In genomic region chr6:17032595-17033591, GRCh38 we compare ENCODE assay signal across 11 cellular contexts.
A peak's percentile ranks its signal among the peaks of the same experiment; 100 is the strongest.
DNase-seq lines count a peak whose midpoint lies in the region; ATAC-seq, FAIRE-seq and TF ChIP-seq lines count a peak whose summit lies in the region.
"Had no signal": no experiment of that assay in that cellular context is flagged by ENCODE, and none has a peak within 500 bp of the region (broad histone marks: within the 10 kb centered on the region; RNA-seq: fewer than 3 reads in every experiment).

No MANE protein-coding gene starts in this region.

- H3K27ac ChIP-seq in PC-3 (ENCODE audit: low read length) = peak overlapping the region; percentile 87
- H3K27ac ChIP-seq: parathyroid adenoma had no signal

- peak overlapping the region; percentile 59 for H2AFZ ChIP-seq in PC-3 (ENCODE audit: low read length)
- H2AFZ ChIP-seq: parathyroid adenoma had no signal

- peak; percentile 91 for ATAC-seq in PC-3
- peak; percentile 68 for ATAC-seq in esophagus mucosa
- ATAC-seq in GM21786 (IDR thresholded peaks at IDR 0.05; ENCODE audit: unreplicated experiment) = no peak
- no peak for ATAC-seq in T-cell (replicated peaks in 1 of 4)

- H3K27me3 Mint-ChIP-seq in nephron (ENCODE audit: low read depth) = peaks cover 4% of the 10 kb centered on the region
- H3K27me3 Mint-ChIP-seq in T-cell = peaks cover 10 to 13% of the 10 kb centered on the region in 2 donors

- TF ChIP-seq CTCF in PC-3 (conservative IDR thresholded peaks at IDR 0.05; ENCODE audit: low read depth, low read length) (no peak), nephron (IDR thresholded peaks at IDR 0.05; ENCODE audit: unreplicated experiment in 3 of 3) (no peak)

- no peaks in the 10 kb centered on the region for H3K79me2 ChIP-seq in PC-3 (ENCODE audit: low read length)
- H3K79me2 ChIP-seq: parathyroid adenoma had no signal

- TF ChIP-seq POLR2A in GM12892 (IDR thresholded peaks at IDR 0.05; ENCODE audit: low read depth, low read length) = no peak

- H3K4me3 Mint-ChIP-seq in nephron (peak overlapping the region in 2 of 3 experiments; percentile 8 to 68), T-cell (no peak overlapping the region)

- H3F3A ChIP-seq in PC-3 (ENCODE audit: low read length, unreplicated experiment) = no peaks in the 10 kb centered on the region

- H3K9me3 Mint-ChIP-seq in nephron = no peaks in the 10 kb centered on the region
- H3K9me3 Mint-ChIP-seq in T-cell = peaks cover 0 to 4% (median 0%) of the 10 kb centered on the region in 3 donors

- no peaks in the 10 kb centered on the region for H3K9me2 ChIP-seq in PC-3 (replicated peaks; ENCODE audit: low read length)

- no peaks in the 10 kb centered on the region for H4K20me1 ChIP-seq in PC-3 (ENCODE audit: low read length)

- intact Hi-C loops in PC-3 (cut with micrococcal nuclease) = no loop called here

- no peaks in the 10 kb centered on the region for H3K36me3 ChIP-seq in PC-3 (ENCODE audit: low read depth, low read length)

- peak overlapping the region; percentile 77 for H3K4me2 ChIP-seq in PC-3 (ENCODE audit: low read length)

- BruUV-seq in PC-3 (replicated peaks; lab: Mats Ljungman, UMichigan) = TSS peak; percentile 90

- H3K27me3 ChIP-seq in PC-3 (ENCODE audit: low read length) = no peaks in the 10 kb centered on the region

- DNase-seq in AG08395 (ENCODE audit: low spot score) (peak; percentile 88), PC-3 (peak; percentile 91), GM12892 (ENCODE audit: insufficient read length) (no peak), T-cell (no peak)
- DNase-seq in stimulated activated naive CD4-positive, alpha-beta T cell (lab: John Stamatoyannopoulos, UW) = no peak
- DNase-seq: activated CD4-positive, alpha-beta T cell treated with anti-CD3 and anti-CD28 coated beads, Interleukin-2, amount 50 U/mL, for 48 hours; DMS79 treated with DMSO at 0.1 percent for 48 hours had no signal

- H3K27ac Mint-ChIP-seq in nephron = peak overlapping the region; percentile 37 to 95 (median 91)
- H3K27ac Mint-ChIP-seq in T-cell = no peak overlapping the region

- H3K4me3 ChIP-seq in PC-3 (ENCODE audit: low read length) = peak overlapping the region; percentile 49

- POLR2A ChIA-PET in PC-3 (lab: Charles Lee; ENCODE audit: unreplicated experiment) (no interaction called here), T-cell (lab: Charles Lee) (no interaction called here)

- H3K4me1 ChIP-seq in PC-3 (ENCODE audit: insufficient read depth, low read length) = peaks cover 22% of the 10 kb centered on the region
- H3K4me1 ChIP-seq: parathyroid adenoma had no signal

- H3K4me1 Mint-ChIP-seq in nephron = peaks cover 36% of the 10 kb centered on the region
- H3K4me1 Mint-ChIP-seq in T-cell = no peaks in the 10 kb centered on the region

- H3K9ac ChIP-seq in PC-3 (ENCODE audit: low read length) = peak overlapping the region; percentile 65
- H3K9ac ChIP-seq: parathyroid adenoma had no signal

- no peak for FAIRE-seq in GM12892 (lab: Jason Lieb, UNC)

- H3K36me3 Mint-ChIP-seq in nephron (ENCODE audit: low read depth) (no peaks in the 10 kb centered on the region), T-cell (no peaks in the 10 kb centered on the region)

- CTCF ChIA-PET in PC-3 (lab: Charles Lee) = interaction anchor here (0.7 to 1.6 kb wide), 2 partner anchors 20 to 53 kb away, joined by 4 to 6 read pairs; no protein-coding TSS in a partner anchor
- CTCF ChIA-PET in T-cell (lab: Charles Lee) = no interaction called here

- H3K9me3 ChIP-seq in PC-3 (ENCODE audit: low read length) = no peaks in the 10 kb centered on the region

Comparison
In these comparisons a context has a peak if more than half of its experiments do, and no peak if none do; other contexts are left out.
1. DNase-seq: peak in AG08395 (single experiment) and PC-3 (single experiment); none in stimulated activated naive CD4-positive, alpha-beta T cell (0 of 6), GM12892 (single experiment) and T-cell (0 of 34).
2. ATAC-seq: peak in PC-3 (single experiment) and esophagus mucosa (single experiment); none in GM21786 (single experiment) and T-cell (0 of 4).
3. H3K27ac Mint-ChIP-seq: peak in nephron (3 of 3); none in T-cell (0 of 2).
4. H3K4me3 Mint-ChIP-seq: peak in nephron (2 of 3); none in T-cell (0 of 3).